8 cellular contexts compared by ENCODE assay signal in the genomic region with DNA sequence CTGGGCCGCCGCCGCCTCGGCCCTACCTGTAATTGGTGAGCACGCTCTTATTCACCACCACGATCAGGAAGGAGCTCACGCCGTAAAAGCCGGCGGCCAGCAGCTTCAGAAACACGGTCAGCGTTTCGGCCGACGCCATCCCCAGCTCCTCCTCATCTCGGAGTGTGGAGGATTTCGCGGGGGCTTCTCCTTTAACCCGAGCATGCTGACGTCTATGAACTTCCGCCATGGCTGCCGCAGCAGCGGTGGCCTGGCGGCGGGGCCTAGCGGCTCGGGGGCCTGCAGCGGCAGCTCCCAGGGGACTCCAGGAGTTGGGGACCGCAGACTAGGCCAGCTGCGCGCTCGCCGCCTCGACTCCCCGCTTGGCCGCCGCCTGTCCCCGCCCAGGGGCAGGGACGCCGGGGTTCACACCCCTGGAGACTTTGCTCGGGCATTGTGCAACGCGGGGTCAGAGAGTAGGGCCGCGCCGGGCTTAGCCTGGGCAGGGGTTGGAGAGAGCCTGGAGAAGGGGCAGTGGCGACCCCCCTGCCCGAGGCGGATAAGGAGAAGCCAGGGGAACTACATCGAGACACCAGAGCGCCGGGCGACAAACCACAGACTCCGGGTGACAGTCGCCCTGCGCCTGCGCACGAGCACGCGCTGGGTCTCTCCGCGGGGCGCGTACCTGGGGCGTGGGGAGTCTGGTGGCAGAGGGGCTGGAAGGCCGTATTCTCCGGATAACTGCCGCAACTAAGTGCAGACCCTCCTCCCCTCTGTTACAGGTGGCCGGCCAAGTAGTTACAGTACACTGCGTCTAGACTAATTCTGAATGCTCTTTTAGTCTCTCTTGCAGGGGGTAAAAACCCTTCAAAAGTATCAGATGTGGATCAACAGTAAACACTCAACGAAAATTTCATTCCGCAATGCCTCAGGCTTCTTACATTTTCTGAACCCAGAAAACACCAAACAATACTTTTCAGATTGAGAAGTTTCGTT. TPM values are rescaled to one million over a fixed set of nuclear protein-coding genes. Genes with fewer than 3 reads are reported as not detected.
DNase-seq lines count a peak whose midpoint lies in the region; ATAC-seq and TF ChIP-seq lines count a peak whose summit lies in the region.

Gene SLC35D1, minus strand, starts transcription at position 364 of the 975 bp plus-strand sequence. Its CDS starts 135 bp downstream, at position 229.

- BruUV-seq in HCT116 (replicated peaks; lab: Mats Ljungman, UMichigan) = no TSS peak

- TF ChIP-seq POLR2A in HCT116 (IDR thresholded peaks at IDR 0.05; ENCODE audit: borderline replicate concordance, extremely low read depth, insufficient read depth, insufficient read length) (peak; percentile 68), testis (IDR thresholded peaks at IDR 0.05) (peak; percentile 4)

- H3K27me3 Mint-ChIP-seq in activated naive CD4-positive, alpha-beta T cell treated with anti-CD3 and anti-CD28 coated beads for 36 hours (ENCODE audit: low read depth) = no peaks in the 10 kb centered on the region

- H3K4me1 ChIP-seq in HCT116 (ENCODE audit: control insufficient read depth in 1 of 2, insufficient read depth in 2 of 2, low read length in 2 of 2) (peaks cover 0 to 22% of the 10 kb centered on the region in 2 experiments; a peak in 1 of 4 replicates), MM.1S (ENCODE audit: low read length) (peaks cover 13% of the 10 kb centered on the region), testis (no peaks in the 10 kb centered on the region)

- H4K20me1 ChIP-seq in HCT116 (ENCODE audit: insufficient read depth) (no peaks in the 10 kb centered on the region), MM.1S (ENCODE audit: insufficient read depth, low read length) (no peaks in the 10 kb centered on the region)

- no peak for TF ChIP-seq RAD21 in HCT116 (IDR thresholded peaks at IDR 0.05; ENCODE audit: low read depth)

- intact Hi-C loops in HCT116 (cut with micrococcal nuclease) = no loop called here
- intact Hi-C loops in activated naive CD4-positive, alpha-beta T cell treated with anti-CD3 and anti-CD28 coated beads for 36 hours (cut with micrococcal nuclease) = loop anchor here (1.0 to 5.0 kb wide), 12 partner anchors 25 to 631 kb away; partner anchors contain the start of genes DNAI4, GADD45A, MIER1 and SERBP1
- intact Hi-C loops in testis (cut with DNase I; ENCODE audit: low total_unique reads) = no loop called here

- DNase-seq in GM04504 (ENCODE audit: low read depth) (peak; percentile 28), HCT116 (ENCODE audit: low read depth, low spot score) (peak; percentile 44), MM.1S (peak; percentile 84), SK-N-MC (ENCODE audit: low read depth, low spot score) (no peak), globus pallidus (ENCODE audit: low spot score) (peak; percentile 85), omental fat pad (ENCODE audit: low spot score) (peak; percentile 35), testis (peak; percentile 85)
- DNase-seq in activated naive CD4-positive, alpha-beta T cell treated with anti-CD3 and anti-CD28 coated beads for 36 hours = peak; percentile 81

- CTCF ChIA-PET in HCT116 (lab: Charles Lee) = interaction anchor here (1.0 kb wide), 1 partner anchor 161 kb away, joined by 3 read pairs; no protein-coding TSS in a partner anchor
- CTCF ChIA-PET in activated naive CD4-positive, alpha-beta T cell treated with anti-CD3 and anti-CD28 coated beads for 36 hours (lab: Charles Lee) = interaction anchor here (0.6 to 0.9 kb wide), 5 partner anchors 51 to 433 kb away, joined by 3 to 8 read pairs (median 4); no protein-coding TSS in a partner anchor

- H3K27ac ChIP-seq in HCT116 (ENCODE audit: low read depth, low read length) (peak within 1 kb of the TSS; percentile 79), MM.1S (ENCODE audit: low read length) (peak within 1 kb of the TSS; percentile 87), SK-N-MC (0 out of 2 replicates have a peak within 1 kb of the TSS, but pooled peaks have one; percentile 35), testis (peak within 1 kb of the TSS; percentile 94 to 95)

- H3K36me3 ChIP-seq in HCT116 (ENCODE audit: control insufficient read depth in 1 of 2, insufficient read depth in 2 of 2, low read length in 2 of 2) (no peaks in the 10 kb centered on the region; a peak in 1 of 4 replicates), MM.1S (replicated peaks; ENCODE audit: insufficient read depth, low read length) (peaks cover 5% of the 10 kb centered on the region; the same call in 1 of the 2 replicates), SK-N-MC (ENCODE audit: insufficient read depth, low read length) (peaks cover 10% of the 10 kb centered on the region), testis (ENCODE audit: low read depth, missing control alignments) (no peaks in the 10 kb centered on the region)

- H3K4me1 Mint-ChIP-seq in activated naive CD4-positive, alpha-beta T cell treated with anti-CD3 and anti-CD28 coated beads for 36 hours (ENCODE audit: low read depth) = peaks cover 19% of the 10 kb centered on the region

- TF ChIP-seq CTCF in HCT116 (IDR thresholded peaks at IDR 0.05 in 2 of 3, conservative IDR thresholded peaks at IDR 0.05 in 1 of 3; ENCODE audit: borderline replicate concordance in 1 of 3, insufficient read depth in 1 of 3, low read depth in 2 of 3, low read length in 2 of 3) (no peak), MM.1S (IDR thresholded peaks at IDR 0.05; ENCODE audit: low read length) (no peak), omental fat pad (IDR thresholded peaks at IDR 0.05) (no peak), testis (IDR thresholded peaks at IDR 0.05) (no peak)

- H3K79me2 ChIP-seq in HCT116 (ENCODE audit: insufficient read depth, low read length) = 0 out of 2 replicates have a peak, but pooled peaks cover 7% of the 10 kb centered on the region
- peaks cover 39% of the 10 kb centered on the region for H3K79me2 ChIP-seq in MM.1S (ENCODE audit: low read length)

- peak within 1 kb of the TSS; percentile 82 for H3K4me3 Mint-ChIP-seq in activated naive CD4-positive, alpha-beta T cell treated with anti-CD3 and anti-CD28 coated beads for 36 hours

- 1 to 3% methylated on average over 26 to 73 of the region's 73 CpGs for WGBS in testis, 2 donors

- H3K9me3 Mint-ChIP-seq in activated naive CD4-positive, alpha-beta T cell treated with anti-CD3 and anti-CD28 coated beads for 36 hours = no peaks in the 10 kb centered on the region

- RAD21 ChIA-PET in HCT116 (lab: Charles Lee; ENCODE audit: low non-redundant PET in 1 of 2, low total read pairs in 2 of 2, uncharacterized antibody in 2 of 2, unreplicated experiment in 2 of 2) = no interaction called here

- H3K9ac ChIP-seq in HCT116 (ENCODE audit: low read length) = peak within 1 kb of the TSS; percentile 67
- peak within 1 kb of the TSS; percentile 84 for H3K9ac ChIP-seq in MM.1S (ENCODE audit: low read length)
- peak within 1 kb of the TSS; percentile 87 for H3K9ac ChIP-seq in SK-N-MC (ENCODE audit: insufficient read length)

- POLR2A ChIA-PET in HCT116 (lab: Charles Lee) = no interaction called here

- no peaks in the 10 kb centered on the region for H3K9me3 ChIP-seq in HCT116 (ENCODE audit: control insufficient read depth in 1 of 2, insufficient read depth in 1 of 2, low read depth in 1 of 2, low read length in 2 of 2)
- H3K9me3 ChIP-seq in MM.1S (replicated peaks; ENCODE audit: insufficient read depth, low read length) = no peaks in the 10 kb centered on the region
- no peaks in the 10 kb centered on the region for H3K9me3 ChIP-seq in SK-N-MC (ENCODE audit: low read depth, low read length)
- no peaks in the 10 kb centered on the region for H3K9me3 ChIP-seq in testis

- peak within 1 kb of the TSS; percentile 91 for H2AFZ ChIP-seq in HCT116 (ENCODE audit: low read depth, low read length, poor library complexity, severe bottlenecking)
- H2AFZ ChIP-seq in MM.1S (ENCODE audit: low read length) = peak within 1 kb of the TSS; percentile 91

- H3K9me2 ChIP-seq in HCT116 (ENCODE audit: insufficient read depth) (no peaks in the 10 kb centered on the region), MM.1S (replicated peaks; ENCODE audit: insufficient read depth, low read length) (no peaks in the 10 kb centered on the region)

- peak within 1 kb of the TSS; percentile 93 for H3K27ac Mint-ChIP-seq in activated naive CD4-positive, alpha-beta T cell treated with anti-CD3 and anti-CD28 coated beads for 36 hours

- peaks cover 14% of the 10 kb centered on the region for H3K36me3 Mint-ChIP-seq in activated naive CD4-positive, alpha-beta T cell treated with anti-CD3 and anti-CD28 coated beads for 36 hours (ENCODE audit: low read depth)

- H3F3A ChIP-seq in MM.1S (ENCODE audit: insufficient read depth, low read length) = peaks cover 20% of the 10 kb centered on the region; the same call in 1 of the 2 replicates

- peak within 1 kb of the TSS; percentile 93 for H3K4me2 ChIP-seq in HCT116 (ENCODE audit: low read length)
- peak within 1 kb of the TSS; percentile 91 for H3K4me2 ChIP-seq in MM.1S (ENCODE audit: low read depth, low read length)

- ATAC-seq in HCT116 (peak; percentile 80), omental fat pad (ENCODE audit: low FRiP score) (peak; percentile 82)

- H3K27me3 ChIP-seq in HCT116 (ENCODE audit: insufficient read depth, low read length) (no peaks in the 10 kb centered on the region), MM.1S (replicated peaks; ENCODE audit: insufficient read depth, low read length) (no peaks in the 10 kb centered on the region), testis (no peaks in the 10 kb centered on the region)

- H3K4me3 ChIP-seq in HCT116 (replicated peaks in 1 of 2; ENCODE audit: low read depth in 1 of 2, low read length in 2 of 2) (peak within 1 kb of the TSS; percentile 75 to 77), MM.1S (ENCODE audit: low read length) (peak within 1 kb of the TSS; percentile 91), SK-N-MC (peak within 1 kb of the TSS; percentile 94), testis (peak within 1 kb of the TSS; percentile 85 to 87)

TF ChIP-seq in HCT116, 20 proteins besides CTCF, POLR2A, EP300 and RAD21 (continues in another document):
- TF ChIP-seq TCF7L2 (IDR thresholded peaks at IDR 0.05; ENCODE audit: borderline replicate concordance, extremely low read depth, insufficient read depth, insufficient read length) (no peak), SIN3A (IDR thresholded peaks at IDR 0.05; ENCODE audit: low read depth) (peak; percentile 47; the same call in 1 of the 2 replicates), YY1 (IDR thresholded peaks at IDR 0.05; ENCODE audit: extremely low read depth, insufficient replicate concordance, low read depth, low read length) (peak; percentile 70), CEBPB (IDR thresholded peaks at IDR 0.05; ENCODE audit: low read depth) (peak; percentile 80), ELF1 (IDR thresholded peaks at IDR 0.05; ENCODE audit: borderline replicate concordance, low read depth) (no peak), JUND (IDR thresholded peaks at IDR 0.05) (no peak), POLR2AphosphoS5 (IDR thresholded peaks at IDR 0.05; ENCODE audit: low read depth, low read length) (peak; percentile 56), SRF (IDR thresholded peaks at IDR 0.05; ENCODE audit: low read depth) (no peak)

RNA-seq across cellular contexts. Expression of gene SLC35D1, which starts in this region (rescaled TPM):
- total RNA-seq in HCT116 (2021; ENCODE audit: unreplicated experiment) = 6.1 TPM
- polyA plus RNA-seq in HCT116 (2012) = 1.7 and 2.1 TPM in 2 replicates
- 10 to 100 TPM; 10.5 to 11.1 TPM for total RNA-seq in activated naive CD4-positive, alpha-beta T cell treated with anti-CD3 and anti-CD28 coated beads for 36 hours
- total RNA-seq in omental fat pad = 10 to 100 TPM in 1 of 4 donors, 1 to 10 TPM in 3; 9.4 to 10.1 (median 9.6) TPM
- total RNA-seq in testis = 10 to 100 TPM; 15.5 to 17.2 TPM
- polyA plus RNA-seq in testis (ENCODE audit: insufficient read depth, low read depth, low replicate concordance) = 11.3 TPM

Comparison
In these comparisons a context has a peak if more than half of its experiments do, and no peak if none do; other contexts are left out.
1. H3K27ac ChIP-seq: peak in every context shown above with its lines; median percentile 94 in testis; 87 in MM.1S; 79 in HCT116; 35 in SK-N-MC.